1 cellular context compared by ENCODE assay signal in the genomic region with DNA sequence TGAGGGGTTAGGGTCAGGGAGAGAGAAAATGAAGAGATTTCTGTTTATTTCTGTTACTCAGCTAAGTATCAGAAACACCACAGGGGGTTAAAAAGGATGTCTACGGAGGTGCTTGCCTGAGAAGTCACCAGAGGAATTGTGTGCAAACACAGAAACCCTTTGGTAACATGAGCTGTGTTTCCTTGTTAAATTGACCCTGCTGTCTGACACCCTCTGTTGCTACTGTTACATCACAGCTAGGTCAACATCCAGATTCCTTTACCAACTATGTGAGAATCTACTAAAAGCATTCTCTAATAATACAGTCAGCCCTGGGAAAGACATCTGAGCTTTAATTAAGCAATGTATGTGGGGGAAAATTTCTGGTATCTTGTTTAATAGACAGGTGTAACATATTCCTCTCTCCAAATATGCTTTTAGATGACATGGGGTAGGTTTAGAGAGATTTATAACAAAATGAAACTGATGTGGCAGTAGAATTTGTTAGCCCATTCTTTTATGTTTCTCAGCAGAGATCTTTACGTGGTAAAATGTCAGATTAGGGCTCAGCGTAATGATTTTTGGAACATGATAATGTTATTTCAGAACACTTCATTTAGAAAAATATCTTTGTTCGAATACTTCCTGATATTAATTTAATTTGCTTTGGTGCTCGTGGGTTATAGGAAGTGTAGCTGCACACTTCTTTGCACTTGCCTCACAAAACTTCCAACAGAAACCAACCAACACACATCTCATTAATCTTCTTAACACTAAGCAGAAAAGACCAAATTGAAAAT.
TF ChIP-seq lines count a peak whose summit lies in the region.

No MANE protein-coding gene starts in this region.

TF ChIP-seq in HEK293, 187 proteins besides CTCF, POLR2A, EP300 and RAD21 (continued from another document and continues in another):
- TF ChIP-seq, protein P1, sequence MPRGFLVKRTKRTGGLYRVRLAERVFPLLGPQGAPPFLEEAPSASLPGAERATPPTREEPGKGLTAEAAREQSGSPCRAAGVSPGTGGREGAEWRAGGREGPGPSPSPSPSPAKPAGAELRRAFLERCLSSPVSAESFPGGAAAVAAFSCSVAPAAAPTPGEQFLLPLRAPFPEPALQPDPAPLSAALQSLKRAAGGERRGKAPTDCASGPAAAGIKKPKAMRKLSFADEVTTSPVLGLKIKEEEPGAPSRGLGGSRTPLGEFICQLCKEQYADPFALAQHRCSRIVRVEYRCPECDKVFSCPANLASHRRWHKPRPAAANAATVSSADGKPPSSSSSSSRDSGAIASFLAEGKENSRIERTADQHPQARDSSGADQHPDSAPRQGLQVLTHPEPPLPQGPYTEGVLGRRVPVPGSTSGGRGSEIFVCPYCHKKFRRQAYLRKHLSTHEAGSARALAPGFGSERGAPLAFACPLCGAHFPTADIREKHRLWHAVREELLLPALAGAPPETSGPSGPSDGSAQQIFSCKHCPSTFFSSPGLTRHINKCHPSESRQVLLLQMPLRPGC (tag by site-specific recombination; IDR thresholded peaks at IDR 0.05), result peak; percentile 83
- TF ChIP-seq HIC1 (tag by site-specific recombination; IDR thresholded peaks at IDR 0.05), result peak; percentile 55; the same call in 1 of the 2 replicates
- no peak for TF ChIP-seq ZNF211 (tag by site-specific recombination; IDR thresholded peaks at IDR 0.05; ENCODE audit: low read depth)
- TF ChIP-seq ZNF24 (tag by site-specific recombination; IDR thresholded peaks at IDR 0.05), result peak; percentile 85
- peak; percentile 52; the same call in 1 of the 2 replicates for TF ChIP-seq ZNF394 (tag by site-specific recombination; IDR thresholded peaks at IDR 0.05; ENCODE audit: borderline replicate concordance)
- TF ChIP-seq ZNF629 (tag by site-specific recombination; IDR thresholded peaks at IDR 0.05), result peak; percentile 94
- TF ChIP-seq, protein P2, sequence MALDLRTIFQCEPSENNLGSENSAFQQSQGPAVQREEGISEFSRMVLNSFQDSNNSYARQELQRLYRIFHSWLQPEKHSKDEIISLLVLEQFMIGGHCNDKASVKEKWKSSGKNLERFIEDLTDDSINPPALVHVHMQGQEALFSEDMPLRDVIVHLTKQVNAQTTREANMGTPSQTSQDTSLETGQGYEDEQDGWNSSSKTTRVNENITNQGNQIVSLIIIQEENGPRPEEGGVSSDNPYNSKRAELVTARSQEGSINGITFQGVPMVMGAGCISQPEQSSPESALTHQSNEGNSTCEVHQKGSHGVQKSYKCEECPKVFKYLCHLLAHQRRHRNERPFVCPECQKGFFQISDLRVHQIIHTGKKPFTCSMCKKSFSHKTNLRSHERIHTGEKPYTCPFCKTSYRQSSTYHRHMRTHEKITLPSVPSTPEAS (tag by site-specific recombination; IDR thresholded peaks at IDR 0.05), result 0 out of 2 replicates have a peak, but pooled peaks have one; percentile 18
- no peak for TF ChIP-seq ZNF791 (tag by site-specific recombination; IDR thresholded peaks at IDR 0.05)
- peak; percentile 63 for TF ChIP-seq GLIS1 (tag by site-specific recombination; IDR thresholded peaks at IDR 0.05)
- TF ChIP-seq ZSCAN23 (tag by site-specific recombination; IDR thresholded peaks at IDR 0.05), result no peak
- no peak for TF ChIP-seq ZNF341 (tag by site-specific recombination; IDR thresholded peaks at IDR 0.05; ENCODE audit: low read depth)
- peak; percentile 73 for TF ChIP-seq ZNF561 (tag by site-specific recombination; IDR thresholded peaks at IDR 0.05; ENCODE audit: borderline replicate concordance)
- peak; percentile 93 for TF ChIP-seq TCF7L2 (IDR thresholded peaks at IDR 0.05; ENCODE audit: borderline replicate concordance, low read depth, low read length)
- TF ChIP-seq ZNF473 (tag by site-specific recombination; IDR thresholded peaks at IDR 0.05), result no peak
- TF ChIP-seq SP7 (tag by site-specific recombination; IDR thresholded peaks at IDR 0.05), result peak; percentile 87
- peak; percentile 66; the same call in 1 of the 2 replicates for TF ChIP-seq ZXDB (tag by site-specific recombination; IDR thresholded peaks at IDR 0.05)
- no peak for TF ChIP-seq REST (tag by site-specific recombination; IDR thresholded peaks at IDR 0.05)
- no peak for TF ChIP-seq ZNF423 (tag by site-specific recombination; IDR thresholded peaks at IDR 0.05)
- peak; percentile 61 for TF ChIP-seq KLF10 (tag by site-specific recombination; IDR thresholded peaks at IDR 0.05)
- peak; percentile 63; the same call in 1 of the 2 replicates for TF ChIP-seq WT1 (tag by site-specific recombination; IDR thresholded peaks at IDR 0.05)
- TF ChIP-seq, protein P3, sequence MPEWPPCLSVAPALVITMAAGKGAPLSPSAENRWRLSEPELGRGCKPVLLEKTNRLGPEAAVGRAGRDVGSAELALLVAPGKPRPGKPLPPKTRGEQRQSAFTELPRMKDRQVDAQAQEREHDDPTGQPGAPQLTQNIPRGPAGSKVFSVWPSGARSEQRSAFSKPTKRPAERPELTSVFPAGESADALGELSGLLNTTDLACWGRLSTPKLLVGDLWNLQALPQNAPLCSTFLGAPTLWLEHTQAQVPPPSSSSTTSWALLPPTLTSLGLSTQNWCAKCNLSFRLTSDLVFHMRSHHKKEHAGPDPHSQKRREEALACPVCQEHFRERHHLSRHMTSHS (tag by site-specific recombination; IDR thresholded peaks at IDR 0.05), result no peak
- TF ChIP-seq IKZF3 (tag by site-specific recombination; IDR thresholded peaks at IDR 0.05), result peak; percentile 79
- no peak for TF ChIP-seq ZNF174 (tag by site-specific recombination; IDR thresholded peaks at IDR 0.05)
- 0 out of 2 replicates have a peak, but pooled peaks have one; percentile 41 for TF ChIP-seq ZNF580 (tag by site-specific recombination; IDR thresholded peaks at IDR 0.05)
- TF ChIP-seq OSR2 (tag by site-specific recombination; IDR thresholded peaks at IDR 0.05), result peak; percentile 99
- TF ChIP-seq, protein P4, sequence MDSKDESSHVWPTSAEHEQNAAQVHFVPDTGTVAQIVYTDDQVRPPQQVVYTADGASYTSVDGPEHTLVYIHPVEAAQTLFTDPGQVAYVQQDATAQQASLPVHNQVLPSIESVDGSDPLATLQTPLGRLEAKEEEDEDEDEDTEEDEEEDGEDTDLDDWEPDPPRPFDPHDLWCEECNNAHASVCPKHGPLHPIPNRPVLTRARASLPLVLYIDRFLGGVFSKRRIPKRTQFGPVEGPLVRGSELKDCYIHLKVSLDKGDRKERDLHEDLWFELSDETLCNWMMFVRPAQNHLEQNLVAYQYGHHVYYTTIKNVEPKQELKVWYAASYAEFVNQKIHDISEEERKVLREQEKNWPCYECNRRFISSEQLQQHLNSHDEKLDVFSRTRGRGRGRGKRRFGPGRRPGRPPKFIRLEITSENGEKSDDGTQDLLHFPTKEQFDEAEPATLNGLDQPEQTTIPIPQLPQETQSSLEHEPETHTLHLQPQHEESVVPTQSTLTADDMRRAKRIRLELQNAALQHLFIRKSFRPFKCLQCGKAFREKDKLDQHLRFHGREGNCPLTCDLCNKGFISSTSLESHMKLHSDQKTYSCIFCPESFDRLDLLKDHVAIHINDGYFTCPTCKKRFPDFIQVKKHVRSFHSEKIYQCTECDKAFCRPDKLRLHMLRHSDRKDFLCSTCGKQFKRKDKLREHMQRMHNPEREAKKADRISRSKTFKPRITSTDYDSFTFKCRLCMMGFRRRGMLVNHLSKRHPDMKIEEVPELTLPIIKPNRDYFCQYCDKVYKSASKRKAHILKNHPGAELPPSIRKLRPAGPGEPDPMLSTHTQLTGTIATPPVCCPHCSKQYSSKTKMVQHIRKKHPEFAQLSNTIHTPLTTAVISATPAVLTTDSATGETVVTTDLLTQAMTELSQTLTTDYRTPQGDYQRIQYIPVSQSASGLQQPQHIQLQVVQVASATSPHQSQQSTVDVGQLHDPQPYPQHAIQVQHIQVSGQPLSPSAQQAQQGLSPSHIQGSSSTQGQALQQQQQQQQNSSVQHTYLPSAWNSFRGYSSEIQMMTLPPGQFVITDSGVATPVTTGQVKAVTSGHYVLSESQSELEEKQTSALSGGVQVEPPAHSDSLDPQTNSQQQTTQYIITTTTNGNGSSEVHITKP (tag by site-specific recombination; IDR thresholded peaks at IDR 0.05), result no peak
- TF ChIP-seq ZNF366 (tag by site-specific recombination; conservative IDR thresholded peaks at IDR 0.05), result peak; percentile 71
- no peak for TF ChIP-seq ZFP41 (tag by site-specific recombination; IDR thresholded peaks at IDR 0.05; ENCODE audit: borderline replicate concordance)
- TF ChIP-seq, protein P5, sequence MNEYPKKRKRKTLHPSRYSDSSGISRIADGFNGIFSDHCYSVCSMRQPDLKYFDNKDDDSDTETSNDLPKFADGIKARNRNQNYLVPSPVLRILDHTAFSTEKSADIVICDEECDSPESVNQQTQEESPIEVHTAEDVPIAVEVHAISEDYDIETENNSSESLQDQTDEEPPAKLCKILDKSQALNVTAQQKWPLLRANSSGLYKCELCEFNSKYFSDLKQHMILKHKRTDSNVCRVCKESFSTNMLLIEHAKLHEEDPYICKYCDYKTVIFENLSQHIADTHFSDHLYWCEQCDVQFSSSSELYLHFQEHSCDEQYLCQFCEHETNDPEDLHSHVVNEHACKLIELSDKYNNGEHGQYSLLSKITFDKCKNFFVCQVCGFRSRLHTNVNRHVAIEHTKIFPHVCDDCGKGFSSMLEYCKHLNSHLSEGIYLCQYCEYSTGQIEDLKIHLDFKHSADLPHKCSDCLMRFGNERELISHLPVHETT (tag by site-specific recombination; IDR thresholded peaks at IDR 0.05), result peak; percentile 51; the same call in 1 of the 2 replicates
- peak; percentile 83 for TF ChIP-seq ZNF843 (tag by site-specific recombination; IDR thresholded peaks at IDR 0.05)
- TF ChIP-seq ZBTB21 (tag by site-specific recombination; IDR thresholded peaks at IDR 0.05), result peak; percentile 85
- TF ChIP-seq KLF8 (tag by site-specific recombination; IDR thresholded peaks at IDR 0.05), result peak; percentile 52
- 0 out of 2 replicates have a peak, but pooled peaks have one; percentile 31 for TF ChIP-seq PRDM4 (tag by site-specific recombination; IDR thresholded peaks at IDR 0.05)
- no peak for TF ChIP-seq ZNF776 (tag by site-specific recombination; IDR thresholded peaks at IDR 0.05; ENCODE audit: borderline replicate concordance)
- no peak for TF ChIP-seq ZNF585B (tag by site-specific recombination; IDR thresholded peaks at IDR 0.05)
- peak; percentile 65 for TF ChIP-seq FEZF1 (tag by site-specific recombination; IDR thresholded peaks at IDR 0.05)
